ENCODE assay signal across 17 cellular contexts in genomic region chr10:121310151-121310711, GRCh38.
DNase-seq lines count a peak whose midpoint lies in the region; ATAC-seq and TF ChIP-seq lines count a peak whose summit lies in the region.
"Had no signal": no experiment of that assay in that cellular context is flagged by ENCODE, and none has a peak within 500 bp of the region (broad histone marks: within the 10 kb centered on the region; RNA-seq: fewer than 3 reads in every experiment).

No MANE protein-coding gene starts in this region.

- DNase-seq in DMS 273 treated with DMSO at 0.1 percent for 48 hours (lab: John Stamatoyannopoulos, UW) (peak; percentile 48), NB4 (ENCODE audit: low read depth) (peak; percentile 7), astrocyte of the cerebellum (ENCODE audit: low read depth) (peak; percentile 62), mucosa of descending colon (no peak), T-helper 1 cell (no peak)
- DNase-seq in stimulated activated CD4-positive, alpha-beta T cell treated with anti-CD3 and anti-CD28 coated beads, Interleukin-2, amount 100 ng/mL, for 48 hours = no peak
- DNase-seq: activated CD8-positive, alpha-beta T cell treated with anti-CD3 and anti-CD28 coated beads, Interleukin-2, amount 10 ng/mL, durations not matched to agents 7 days and 5 days; effector CD4-positive, alpha-beta T cell; heart left ventricle; naive B cell; stimulated activated naive CD4-positive, alpha-beta T cell; T-helper 17 cell had no signal

- no peaks in the 10 kb centered on the region for H3K27me3 Mint-ChIP-seq in activated T-helper 17 cell treated with anti-CD3 and anti-CD28 coated beads, Interleukin-2, amount 50 U/mL, for 72 hours
- H3K27me3 Mint-ChIP-seq: activated naive CD8-positive, alpha-beta T cell; T-helper 17 cell had no signal

- H3K4me1 ChIP-seq in mucosa of descending colon (ENCODE audit: low read depth) = peaks cover 2% of the 10 kb centered on the region
- H3K4me1 ChIP-seq: heart left ventricle had no signal

- TF ChIP-seq CTCF in NB4 (IDR thresholded peaks at IDR 0.05; ENCODE audit: low read depth, low read length) (no peak), astrocyte of the cerebellum (IDR thresholded peaks at IDR 0.05; ENCODE audit: low read depth, low read length, missing control alignments) (no peak), mucosa of descending colon (IDR thresholded peaks at IDR 0.05) (no peak)

- TF ChIP-seq POLR2A in NB4 (IDR thresholded peaks at IDR 0.05; ENCODE audit: extremely low read depth, insufficient read length) = no peak

- H3K27ac Mint-ChIP-seq in activated T-helper 17 cell treated with anti-CD3 and anti-CD28 coated beads, Interleukin-2, amount 50 U/mL, for 72 hours = no peak overlapping the region
- H3K27ac Mint-ChIP-seq: activated CD8-positive, alpha-beta T cell treated with anti-CD3 and anti-CD28 coated beads, Interleukin-2, amount 10 ng/mL, durations not matched to agents 7 days and 5 days; activated naive CD8-positive, alpha-beta T cell; CD14-positive monocyte; IgD-negative memory B cell; naive B cell; T-helper 17 cell had no signal

- H3K9me3 ChIP-seq in mucosa of descending colon = no peaks in the 10 kb centered on the region
- H3K9me3 ChIP-seq: heart left ventricle had no signal

- intact Hi-C loops in mucosa of descending colon (cut with DNase I, micrococcal nuclease) = no loop called here

- no peaks in the 10 kb centered on the region for H3K36me3 ChIP-seq in mucosa of descending colon (ENCODE audit: low read depth)
- H3K36me3 ChIP-seq: heart left ventricle had no signal

- in situ Hi-C loops in astrocyte of the cerebellum (cut with HindIII; ENCODE audit: low sequenced_read_pairs) = no loop called here

- ATAC-seq in mucosa of descending colon (peak; percentile 61), HG03045 (IDR thresholded peaks at IDR 0.05; ENCODE audit: unreplicated experiment) (no peak)
- no peak for ATAC-seq in activated T-helper 17 cell treated with anti-CD3 and anti-CD28 coated beads, Interleukin-2, amount 50 U/mL, for 72 hours (replicated peaks)
- ATAC-seq: activated CD8-positive, alpha-beta T cell treated with anti-CD3 and anti-CD28 coated beads, Interleukin-2, amount 10 ng/mL, durations not matched to agents 7 days and 5 days; heart left ventricle; T-helper 17 cell had no signal

- no peaks in the 10 kb centered on the region for H3K36me3 Mint-ChIP-seq in activated T-helper 17 cell treated with anti-CD3 and anti-CD28 coated beads, Interleukin-2, amount 50 U/mL, for 72 hours (ENCODE audit: low read depth)
- H3K36me3 Mint-ChIP-seq: activated naive CD8-positive, alpha-beta T cell; CD14-positive monocyte; IgD-negative memory B cell; naive B cell had no signal

- H3K9me3 Mint-ChIP-seq in activated T-helper 17 cell treated with anti-CD3 and anti-CD28 coated beads, Interleukin-2, amount 50 U/mL, for 72 hours = peaks cover 4% of the 10 kb centered on the region

- H3K4me3 ChIP-seq in NB4 (ENCODE audit: low read depth, low read length) (no peak overlapping the region), astrocyte of the cerebellum (ENCODE audit: low read depth, low read length) (no peak overlapping the region), mucosa of descending colon (no peak overlapping the region)
- H3K4me3 ChIP-seq: heart left ventricle had no signal

- no peak overlapping the region for H3K4me3 Mint-ChIP-seq in activated T-helper 17 cell treated with anti-CD3 and anti-CD28 coated beads, Interleukin-2, amount 50 U/mL, for 72 hours
- H3K4me3 Mint-ChIP-seq: activated CD8-positive, alpha-beta T cell treated with anti-CD3 and anti-CD28 coated beads, Interleukin-2, amount 10 ng/mL, durations not matched to agents 7 days and 5 days; activated naive CD8-positive, alpha-beta T cell; CD14-positive monocyte; IgD-negative memory B cell; naive B cell; T-helper 17 cell had no signal

- no peaks in the 10 kb centered on the region for H3K4me1 Mint-ChIP-seq in activated T-helper 17 cell treated with anti-CD3 and anti-CD28 coated beads, Interleukin-2, amount 50 U/mL, for 72 hours
- H3K4me1 Mint-ChIP-seq: CD14-positive monocyte, naive B cell, T-helper 17 cell had no signal

Comparison
In these comparisons a context has a peak if more than half of its experiments do, and no peak if none do; other contexts are left out.
1. DNase-seq: peak in DMS 273 treated with DMSO at 0.1 percent for 48 hours (single experiment), NB4 (single experiment) and astrocyte of the cerebellum (single experiment); none in mucosa of descending colon (0 of 3), T-helper 1 cell (0 of 5) and stimulated activated CD4-positive, alpha-beta T cell treated with anti-CD3 and anti-CD28 coated beads, Interleukin-2, amount 100 ng/mL, for 48 hours (0 of 2).